In the genomic region with DNA sequence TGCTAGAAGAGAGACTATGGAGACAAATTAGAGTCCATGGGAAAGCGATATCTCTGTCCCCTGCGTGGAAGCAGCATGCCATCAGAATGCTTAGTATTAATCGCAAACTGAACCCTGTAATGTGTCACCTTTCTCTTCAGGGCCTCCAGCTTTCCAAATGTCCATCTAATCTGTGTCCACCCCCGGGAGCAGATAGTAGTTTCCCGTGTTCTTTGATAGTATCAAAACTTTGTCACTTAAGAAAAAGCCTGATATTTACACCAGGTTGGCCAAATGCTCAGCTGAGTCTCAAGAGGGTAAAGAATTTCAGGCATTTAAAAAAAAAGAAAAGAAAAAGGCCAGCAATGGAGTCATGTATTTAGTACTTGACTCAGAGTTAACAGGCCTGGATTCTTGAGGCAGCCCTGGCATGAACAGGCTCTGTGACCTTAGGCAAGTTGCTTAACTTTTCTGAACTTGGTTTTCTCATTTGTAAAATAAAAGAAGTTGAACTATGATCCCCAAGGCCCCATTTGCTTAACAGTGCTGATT, we compare ENCODE assay signal across 9 cellular contexts. TPM values are rescaled to one million over a fixed set of nuclear protein-coding genes. Genes with fewer than 3 reads are reported as not detected.
DNase-seq lines count a peak whose midpoint lies in the region; TF ChIP-seq lines count a peak whose summit lies in the region.
"Had no signal": no experiment of that assay in that cellular context is flagged by ENCODE, and none has a peak within 500 bp of the region (broad histone marks: within the 10 kb centered on the region; RNA-seq: fewer than 3 reads in every experiment).

No MANE protein-coding gene starts in this region.

- H3K4me1 ChIP-seq in Caco-2 (peaks cover 28% of the 10 kb centered on the region), neuron (ENCODE audit: insufficient read depth, low read length) (peaks cover 45% of the 10 kb centered on the region)
- H3K4me1 ChIP-seq: psoas muscle had no signal

- peak overlapping the region; percentile 83 for H3K27ac ChIP-seq in epithelial cell of prostate
- H3K27ac ChIP-seq: psoas muscle had no signal

- peaks cover 28% of the 10 kb centered on the region for H3K4me1 Mint-ChIP-seq in Caco-2 (ENCODE audit: low read depth, unreplicated experiment)

- H3K36me3 ChIP-seq in Caco-2 (ENCODE audit: control insufficient read depth, insufficient read depth, low read length): no peaks in the 10 kb centered on the region
- no peaks in the 10 kb centered on the region for H3K36me3 ChIP-seq in neuron (ENCODE audit: insufficient read depth, low read length)

- CTCF ChIA-PET in Caco-2 (lab: Charles Lee): no interaction called here

- no peak for TF ChIP-seq CTCF in Caco-2 (IDR thresholded peaks at IDR 0.05; ENCODE audit: insufficient read depth in 1 of 2, low read depth in 1 of 2, low read length in 1 of 2, severe bottlenecking in 1 of 2, unreplicated experiment in 1 of 2)

- H3K4me3 ChIP-seq in Caco-2 (ENCODE audit: low read depth, low read length): no peak overlapping the region
- peak overlapping the region; percentile 53 for H3K4me3 ChIP-seq in neuron (ENCODE audit: low read length)

- no TSS peak for BruUV-seq in Caco-2 (replicated peaks; lab: Mats Ljungman, UMichigan)

- POLR2A ChIA-PET in Caco-2 (lab: Charles Lee): no interaction called here

- H3K27me3 ChIP-seq in Caco-2 (replicated peaks; ENCODE audit: control insufficient read depth, insufficient read depth, low read length) (no peaks in the 10 kb centered on the region), neuron (ENCODE audit: insufficient read depth, low read length) (no peaks in the 10 kb centered on the region)

- peak overlapping the region; percentile 87 for H2AFZ ChIP-seq in neuron (ENCODE audit: low read depth, low read length)

- H3K9me3 Mint-ChIP-seq in Caco-2 (ENCODE audit: unreplicated experiment): no peaks in the 10 kb centered on the region

- H3K27me3 Mint-ChIP-seq in Caco-2 (ENCODE audit: insufficient read depth, unreplicated experiment): no peaks in the 10 kb centered on the region

- DNase-seq in Caco-2 (no peak), NCI-H226 (peak; percentile 27), epithelial cell of prostate (ENCODE audit: low read depth, low spot score) (no peak), NCI-H187 treated with DMSO at 0.1 percent for 48 hours (lab: John Stamatoyannopoulos, UW) (no peak)
- DNase-seq in activated CD4-positive, alpha-beta T cell treated with anti-CD3 and anti-CD28 coated beads, Interleukin-2, amount 50 U/mL, for 1 hour: no peak
- no peak for DNase-seq in activated CD4-positive, alpha-beta T cell treated with anti-CD3 and anti-CD28 coated beads for 48 hours
- DNase-seq in activated CD8-positive, alpha-beta memory T cell treated with anti-CD3 and anti-CD28 coated beads for 24 hours: no peak
- DNase-seq: psoas muscle had no signal

- intact Hi-C loops in Caco-2 (cut with micrococcal nuclease; ENCODE audit: unreplicated experiment): loop anchor here (1.0 kb wide), 1 partner anchor 8 kb away; no protein-coding TSS in a partner anchor

- peak overlapping the region; percentile 12 for H3K4me3 Mint-ChIP-seq in Caco-2 (ENCODE audit: unreplicated experiment)

- peak overlapping the region; percentile 65 for H3K27ac Mint-ChIP-seq in Caco-2 (ENCODE audit: unreplicated experiment)

- H3K9me3 ChIP-seq in Caco-2 (no peaks in the 10 kb centered on the region), neuron (ENCODE audit: low read length) (no peaks in the 10 kb centered on the region)
- H3K9me3 ChIP-seq: psoas muscle had no signal

- H3K36me3 Mint-ChIP-seq in Caco-2 (ENCODE audit: insufficient read depth, unreplicated experiment): no peaks in the 10 kb centered on the region

RNA-seq across cellular contexts. Expression of gene GSAP, which starts 10.4 kb away (rescaled TPM):
- total RNA-seq in Caco-2 (2022): 25.7 and 27.1 TPM in 2 replicates
